In genomic region chr10:16510843-16511242, GRCh38 we compare ENCODE assay signal across 29 cellular contexts. TPM values are rescaled to one million over a fixed set of nuclear protein-coding genes. Genes with fewer than 3 reads are reported as not detected.
DNase-seq lines count a peak whose midpoint lies in the region; FAIRE-seq and TF ChIP-seq lines count a peak whose summit lies in the region.
"Had no signal": no experiment of that assay in that cellular context is flagged by ENCODE, and none has a peak within 500 bp of the region (broad histone marks: within the 10 kb centered on the region; RNA-seq: fewer than 3 reads in every experiment).

No MANE protein-coding gene starts in this region.

- no peak overlapping the region for H3K4ac ChIP-seq in trophoblast cell (ENCODE audit: low read depth, low read length)

- no peak overlapping the region for H2BK12ac ChIP-seq in trophoblast cell (ENCODE audit: low read length)

- H3K4me2 ChIP-seq in trophoblast cell (ENCODE audit: low read length) = no peak overlapping the region
- H3K4me2 ChIP-seq: A549, BLaER1 had no signal

- H3K9me3 ChIP-seq in trophoblast cell (ENCODE audit: insufficient read depth, low read depth, low read length) (no peaks in the 10 kb centered on the region), right atrium auricular region (no peaks in the 10 kb centered on the region)
- H3K9me3 ChIP-seq: A549, BE2C, BLaER1, Caco-2 had no signal

- no peak for TF ChIP-seq CTCF in right atrium auricular region (IDR thresholded peaks at IDR 0.05)

- H4K12ac ChIP-seq in trophoblast cell (ENCODE audit: low read depth, low read length) = no peak overlapping the region

- no peaks in the 10 kb centered on the region for H3K4me1 ChIP-seq in trophoblast cell (ENCODE audit: control insufficient read depth in 1 of 2, insufficient read depth in 2 of 2, low read length in 2 of 2)
- no peaks in the 10 kb centered on the region for H3K4me1 ChIP-seq in right atrium auricular region
- H3K4me1 ChIP-seq: A549, BE2C, BLaER1, Caco-2 had no signal

- in situ Hi-C loops in ACHN (cut with HindIII; ENCODE audit: low pct_ligation_motif_present, low pct_unique_long_range_greater_than_20kb, low sequenced_read_pairs) = no loop called here

- WGBS in trophoblast cell (ENCODE audit: extremely low coverage, insufficient coverage, insufficient read length) = no CpG with 5 or more reads among the region's 9 CpGs

- H3K27me3 ChIP-seq in trophoblast cell (ENCODE audit: insufficient read depth, low read length) (no peaks in the 10 kb centered on the region), right atrium auricular region (no peaks in the 10 kb centered on the region)
- H3K27me3 ChIP-seq: BE2C, BLaER1 had no signal

- H3K4me3 ChIP-seq in trophoblast cell (ENCODE audit: low read depth, low read length) (no peak overlapping the region), right atrium auricular region (no peak overlapping the region)
- H3K4me3 ChIP-seq: A549, BLaER1, GM12878 had no signal

- no peak overlapping the region for H4K8ac ChIP-seq in trophoblast cell (ENCODE audit: low read depth, low read length)

- no peak overlapping the region for H3K14ac ChIP-seq in trophoblast cell (ENCODE audit: low read length)

- H2AK5ac ChIP-seq in trophoblast cell (ENCODE audit: low read length) = no peak overlapping the region

- DNase-seq in ACHN (peak; percentile 62), GM19239 (ENCODE audit: insufficient read length, low spot score) (no peak), trophoblast cell (no peak), DMS 273 (lab: John Stamatoyannopoulos, UW; ENCODE audit: unreplicated experiment) (no peak), right atrium auricular region (ENCODE audit: low spot score) (no peak), substantia nigra (lab: John Stamatoyannopoulos, UW) (no peak)
- DNase-seq: BE2C; C1 segment of cervical spinal cord; Caco-2; Calu3; CD4-positive, alpha-beta T cell; CD8-positive, alpha-beta T cell; DMS 273 treated with DMSO at 0.1 percent for 48 hours; DMS153; DMS53; DMS79; DND-41; EL; GDM1 had no signal

- peak; percentile 65 for FAIRE-seq in GM19239 (lab: Jason Lieb, UNC)
- FAIRE-seq: GM12892, GM18507 had no signal

- H3K79me1 ChIP-seq in trophoblast cell (ENCODE audit: low read length) = no peaks in the 10 kb centered on the region

- no peak overlapping the region for H2BK5ac ChIP-seq in trophoblast cell (ENCODE audit: low read depth, low read length, poor library complexity)

- H2BK120ac ChIP-seq in trophoblast cell (ENCODE audit: insufficient read depth, low read length, poor library complexity) = peak overlapping the region; percentile 62

- no peak overlapping the region for H3K18ac ChIP-seq in trophoblast cell (ENCODE audit: low read length)

- H3K79me2 ChIP-seq in trophoblast cell (ENCODE audit: control insufficient read depth, insufficient read depth, low read length, poor library complexity) = no peaks in the 10 kb centered on the region

- no peak overlapping the region for H4K91ac ChIP-seq in trophoblast cell (ENCODE audit: low read depth, low read length)

- H3K27ac ChIP-seq in trophoblast cell (ENCODE audit: low read depth, low read length) = peak overlapping the region; percentile 57
- H3K27ac ChIP-seq in right atrium auricular region = no peak overlapping the region
- H3K27ac ChIP-seq in substantia nigra (ENCODE audit: low read depth, low read length, poor library complexity, severe bottlenecking) = no peak overlapping the region
- H3K27ac ChIP-seq: 22Rv1, A549, BLaER1 had no signal

- H3K9ac ChIP-seq in trophoblast cell (ENCODE audit: low read length) = no peak overlapping the region
- H3K9ac ChIP-seq: BLaER1 had no signal

- H3K36me3 ChIP-seq in trophoblast cell (ENCODE audit: control insufficient read depth in 1 of 2, insufficient read depth in 2 of 2, low read length in 2 of 2) = no peaks in the 10 kb centered on the region
- no peaks in the 10 kb centered on the region for H3K36me3 ChIP-seq in right atrium auricular region
- H3K36me3 ChIP-seq: BE2C had no signal

- no peak overlapping the region for H2AFZ ChIP-seq in trophoblast cell (ENCODE audit: insufficient read depth, low read length, poor library complexity)

- H3K23ac ChIP-seq in trophoblast cell (ENCODE audit: low read length) = no peak overlapping the region

RNA-seq across cellular contexts. Expression of gene C1QL3, which starts 10.8 kb away (rescaled TPM):
- polyA plus RNA-seq in trophoblast cell (2013) = 0.61 and 0.75 TPM in 2 replicates
- total RNA-seq in right atrium auricular region = not detected
- total RNA-seq: A172; Caco-2; Calu3; CD4-positive, alpha-beta T cell; CD8-positive, alpha-beta T cell; Daoy; G401 had no signal
- polyA plus RNA-seq: A549, AG04450 had no signal
